In genomic region chr9:136228107-136228875, GRCh38 we compare ENCODE assay signal across 8 cellular contexts.
DNase-seq lines count a peak whose midpoint lies in the region; ATAC-seq and TF ChIP-seq lines count a peak whose summit lies in the region.

No MANE protein-coding gene starts in this region.

- H3K36me3 ChIP-seq in WERI-Rb-1 = peaks cover 56% of the 10 kb centered on the region

- no peaks in the 10 kb centered on the region for H3K27me3 ChIP-seq in WERI-Rb-1 (ENCODE audit: insufficient read depth, low read depth, severe bottlenecking)

- DNase-seq in AG08396 (ENCODE audit: low spot score) = peak; percentile 74
- DNase-seq in HCEC 1CT = peak; percentile 74
- no peak for DNase-seq in WERI-Rb-1
- DNase-seq in hepatic stellate cell (ENCODE audit: low spot score) = peak; percentile 61
- no peak for DNase-seq in DMS153 treated with DMSO at 0.1 percent for 48 hours (lab: John Stamatoyannopoulos, UW; ENCODE audit: unreplicated experiment)
- no peak for DNase-seq in pons (ENCODE audit: low spot score)
- no peak for DNase-seq in KBM-7

- in situ Hi-C loops in KBM-7 (cut with MboI; ENCODE audit: low pct_unique_long_range_greater_than_20kb, low sequenced_read_pairs) = no loop called here

- no peak for ATAC-seq in HG03520 (IDR thresholded peaks at IDR 0.05; ENCODE audit: unreplicated experiment)

- TF ChIP-seq CTCF in WERI-Rb-1 (IDR thresholded peaks at IDR 0.05; ENCODE audit: low read depth, low read length) = no peak

- H3K27ac ChIP-seq in WERI-Rb-1 = peak overlapping the region; percentile 73

- no peaks in the 10 kb centered on the region for H3K9me3 ChIP-seq in WERI-Rb-1 (ENCODE audit: severe bottlenecking)

- no peak overlapping the region for H3K4me3 ChIP-seq in WERI-Rb-1 (ENCODE audit: low read depth, low read length)

Comparison
In these comparisons a context has a peak if more than half of its experiments do, and no peak if none do; other contexts are left out.
1. DNase-seq: peak in AG08396 (single experiment), HCEC 1CT (single experiment) and hepatic stellate cell (single experiment); none in WERI-Rb-1 (single experiment), DMS153 treated with DMSO at 0.1 percent for 48 hours (single experiment), pons (single experiment) and KBM-7 (single experiment).